ENCODE assay signal across 8 cellular contexts in genomic region chr9:14322211-14323082, GRCh38. TPM values are rescaled to one million over a fixed set of nuclear protein-coding genes. Genes with fewer than 3 reads are reported as not detected.
A peak's percentile ranks its signal among the peaks of the same experiment; 100 is the strongest.
DNase-seq lines count a peak whose midpoint lies in the region; ATAC-seq and TF ChIP-seq lines count a peak whose summit lies in the region.

No MANE protein-coding gene starts in this region.

- peak overlapping the region; percentile 92 for H3K9ac ChIP-seq in mesenchymal stem cell (ENCODE audit: low read length)

- intact Hi-C loops in CD14-positive monocyte (cut with micrococcal nuclease): no loop called here
- intact Hi-C loops in activated CD8-positive, alpha-beta T cell treated with anti-CD3 and anti-CD28 coated beads for 36 hours (cut with micrococcal nuclease): no loop called here

- H4K91ac ChIP-seq in mesenchymal stem cell (ENCODE audit: low read length): peak overlapping the region; percentile 98

- peak overlapping the region in 1 of 2 experiments; percentile 92 for H3K14ac ChIP-seq in mesenchymal stem cell (ENCODE audit: low read length in 2 of 2)

- H3K4me3 Mint-ChIP-seq in CD14-positive monocyte: peak overlapping the region; percentile 84 to 96
- peak overlapping the region; percentile 74 for H3K4me3 Mint-ChIP-seq in activated CD8-positive, alpha-beta T cell treated with anti-CD3 and anti-CD28 coated beads for 36 hours

- peak; percentile 86 for ATAC-seq in HG03354 (IDR thresholded peaks at IDR 0.05; ENCODE audit: poor library complexity, severe bottlenecking, unreplicated experiment)
- peak; percentile 85 for ATAC-seq in activated CD8-positive, alpha-beta T cell treated with anti-CD3 and anti-CD28 coated beads for 36 hours

- no peaks in the 10 kb centered on the region for H3K27me3 ChIP-seq in effector memory CD4-positive, alpha-beta T cell (replicated peaks; ENCODE audit: control insufficient read depth, insufficient read depth, low read length, poor library complexity, severe bottlenecking)
- no peaks in the 10 kb centered on the region for H3K27me3 ChIP-seq in mesenchymal stem cell (ENCODE audit: control insufficient read depth in 1 of 2, insufficient read depth in 1 of 2, low read length in 2 of 2)

- H3K4me3 ChIP-seq in effector memory CD4-positive, alpha-beta T cell (ENCODE audit: insufficient read depth, low read depth, low read length, poor library complexity, severe bottlenecking): peak overlapping the region; percentile 71
- peak overlapping the region; percentile 74 to 83 for H3K4me3 ChIP-seq in mesenchymal stem cell (ENCODE audit: insufficient read depth in 1 of 2, low read depth in 1 of 2, low read length in 2 of 2)

- peaks cover 9 to 27% (median 17%) of the 10 kb centered on the region in 7 donors for H3K9me3 Mint-ChIP-seq in CD14-positive monocyte
- H3K9me3 Mint-ChIP-seq in activated CD8-positive, alpha-beta T cell treated with anti-CD3 and anti-CD28 coated beads for 36 hours: no peaks in the 10 kb centered on the region

- peaks cover 12% of the 10 kb centered on the region for H3K4me1 Mint-ChIP-seq in CD14-positive monocyte
- H3K4me1 Mint-ChIP-seq in activated CD8-positive, alpha-beta T cell treated with anti-CD3 and anti-CD28 coated beads for 36 hours (ENCODE audit: low read depth): peaks cover 30% of the 10 kb centered on the region

- H3K36me3 ChIP-seq in effector memory CD4-positive, alpha-beta T cell (ENCODE audit: control insufficient read depth, insufficient read depth, low read length): no peaks in the 10 kb centered on the region
- no peaks in the 10 kb centered on the region for H3K36me3 ChIP-seq in mesenchymal stem cell (ENCODE audit: control insufficient read depth in 1 of 2, insufficient read depth in 2 of 2, low read depth in 1 of 2, low read length in 2 of 2)

- no peaks in the 10 kb centered on the region for H3K9me3 ChIP-seq in effector memory CD4-positive, alpha-beta T cell (ENCODE audit: control insufficient read depth, low read length)
- no peaks in the 10 kb centered on the region for H3K9me3 ChIP-seq in mesenchymal stem cell (ENCODE audit: control insufficient read depth, low read length)

- WGBS in mesenchymal stem cell: 1% methylated on average over 63 of the region's 98 CpGs

- no peak overlapping the region for H3K27ac ChIP-seq in effector memory CD4-positive, alpha-beta T cell (ENCODE audit: insufficient read depth, low read length, poor library complexity, severe bottlenecking)
- H3K27ac ChIP-seq in mesenchymal stem cell (ENCODE audit: low read length, poor library complexity, severe bottlenecking): peak overlapping the region; percentile 77

- H3K27me3 Mint-ChIP-seq in CD14-positive monocyte (ENCODE audit: low read depth in 3 of 3): peaks cover 61 to 76% (median 68%) of the 10 kb centered on the region in 3 donors
- H3K27me3 Mint-ChIP-seq in activated CD8-positive, alpha-beta T cell treated with anti-CD3 and anti-CD28 coated beads for 36 hours: peaks cover 45% of the 10 kb centered on the region

- peaks cover 4 to 6% of the 10 kb centered on the region in 2 donors for H3K36me3 Mint-ChIP-seq in CD14-positive monocyte
- H3K36me3 Mint-ChIP-seq in activated CD8-positive, alpha-beta T cell treated with anti-CD3 and anti-CD28 coated beads for 36 hours (ENCODE audit: low read depth): no peaks in the 10 kb centered on the region

- no peak overlapping the region for H2AK5ac ChIP-seq in mesenchymal stem cell (ENCODE audit: low read length, severe bottlenecking)

- peak overlapping the region; percentile 77 to 95 for H2BK12ac ChIP-seq in mesenchymal stem cell (ENCODE audit: low read length in 2 of 2)

- H2BK120ac ChIP-seq in mesenchymal stem cell (ENCODE audit: low read depth, low read length): peak overlapping the region; percentile 95

- H3K79me1 ChIP-seq in mesenchymal stem cell (replicated peaks; ENCODE audit: low read length, poor library complexity, severe bottlenecking): peaks cover 2% of the 10 kb centered on the region

- H2AFZ ChIP-seq in mesenchymal stem cell (ENCODE audit: low read depth, low read length): peak overlapping the region; percentile 76

- POLR2A ChIA-PET in activated CD8-positive, alpha-beta T cell treated with anti-CD3 and anti-CD28 coated beads for 36 hours (lab: Charles Lee): no interaction called here

- H3K4me1 ChIP-seq in effector memory CD4-positive, alpha-beta T cell (ENCODE audit: control insufficient read depth, insufficient read depth, low read length, poor library complexity, severe bottlenecking): peaks cover 8% of the 10 kb centered on the region
- peaks cover 3% of the 10 kb centered on the region for H3K4me1 ChIP-seq in mesenchymal stem cell (ENCODE audit: control insufficient read depth, insufficient read depth, low read depth, low read length)

- H3K18ac ChIP-seq in mesenchymal stem cell (ENCODE audit: low read depth in 1 of 2, low read length in 2 of 2): peak overlapping the region; percentile 96 to 98

- CTCF ChIA-PET in activated CD8-positive, alpha-beta T cell treated with anti-CD3 and anti-CD28 coated beads for 36 hours (lab: Charles Lee): no interaction called here

- H3K27ac Mint-ChIP-seq in CD14-positive monocyte: peak overlapping the region in 1 of 7 donors; percentile 31
- peak overlapping the region; percentile 67 for H3K27ac Mint-ChIP-seq in activated CD8-positive, alpha-beta T cell treated with anti-CD3 and anti-CD28 coated beads for 36 hours

- peak overlapping the region; percentile 96 for H4K8ac ChIP-seq in mesenchymal stem cell (ENCODE audit: low read length)

- H3K4ac ChIP-seq in mesenchymal stem cell (ENCODE audit: low read depth in 1 of 2, low read length in 2 of 2): peak overlapping the region in 1 of 2 experiments; percentile 98

- TF ChIP-seq CTCF in CD14-positive monocyte (IDR thresholded peaks at IDR 0.05): no peak
- TF ChIP-seq CTCF in activated CD8-positive, alpha-beta T cell treated with anti-CD3 and anti-CD28 coated beads for 36 hours (IDR thresholded peaks at IDR 0.05): no peak

- H3K4me2 ChIP-seq in mesenchymal stem cell (ENCODE audit: low read length, poor library complexity, severe bottlenecking): peak overlapping the region; percentile 90

- DNase-seq in CD14-positive monocyte (ENCODE audit: low spot score) (peak; percentile 57), NCI-H526 treated with DMSO at 0.1 percent for 48 hours (lab: John Stamatoyannopoulos, UW) (peak; percentile 94), mesenchymal stem cell (peak; percentile 90)
- DNase-seq in activated CD8-positive, alpha-beta T cell treated with anti-CD3 and anti-CD28 coated beads for 36 hours: peak; percentile 82
- peak; percentile 52 to 61 (median 53) for DNase-seq in effector memory CD4-positive, alpha-beta T cell
- DNase-seq in stimulated activated CD8-positive, alpha-beta memory T cell treated with anti-CD3 and anti-CD28 coated beads, Interleukin-12 subunit alpha, Interleukin-12 subunit beta, amount 100 ng/mL, for 24 hours (ENCODE audit: extremely low read depth): peak; percentile 40

- H3K23ac ChIP-seq in mesenchymal stem cell (ENCODE audit: low read length in 2 of 2): peak overlapping the region; percentile 14 to 99

- TF ChIP-seq POLR2A in GM19193 (IDR thresholded peaks at IDR 0.05; ENCODE audit: extremely low read depth, insufficient read depth, insufficient read length): peak; percentile 63

- peak overlapping the region; percentile 66 for H2BK5ac ChIP-seq in mesenchymal stem cell (ENCODE audit: low read depth, low read length, poor library complexity, severe bottlenecking)

- peak overlapping the region; percentile 97 for H2BK15ac ChIP-seq in mesenchymal stem cell (ENCODE audit: low read depth, poor library complexity, severe bottlenecking)

RNA-seq across cellular contexts. Expression of gene NFIB, which starts 8.5 kb away (rescaled TPM):
- polyA plus RNA-seq in CD14-positive monocyte: not detected
- not detected for total RNA-seq in activated CD8-positive, alpha-beta T cell treated with anti-CD3 and anti-CD28 coated beads for 36 hours
- 1.2 TPM for polyA plus RNA-seq in mesenchymal stem cell (2013, experiment 1 of 2)
- polyA plus RNA-seq in mesenchymal stem cell (2013, experiment 2 of 2): 0.78 TPM

Comparison
In these comparisons a context has a peak if more than half of its experiments do, and no peak if none do; other contexts are left out.
1. DNase-seq: peak in every context shown above with its lines; median percentile 94 in NCI-H526 treated with DMSO at 0.1 percent for 48 hours; 90 in mesenchymal stem cell; 82 in activated CD8-positive, alpha-beta T cell treated with anti-CD3 and anti-CD28 coated beads for 36 hours; 57 in CD14-positive monocyte; 53 in effector memory CD4-positive, alpha-beta T cell; 40 in stimulated activated CD8-positive, alpha-beta memory T cell treated with anti-CD3 and anti-CD28 coated beads, Interleukin-12 subunit alpha, Interleukin-12 subunit beta, amount 100 ng/mL, for 24 hours.